In genomic region chr9:137199411-137200121, GRCh38 we compare ENCODE assay signal across 8 cellular contexts. TPM values are rescaled to one million over a fixed set of nuclear protein-coding genes. Genes with fewer than 3 reads are reported as not detected.
DNase-seq lines count a peak whose midpoint lies in the region; ATAC-seq and TF ChIP-seq lines count a peak whose summit lies in the region.

No MANE protein-coding gene starts in this region.

- H3K27me3 ChIP-seq in iPS-15b (ENCODE audit: control insufficient read depth, insufficient read depth, low read length): no peaks in the 10 kb centered on the region

- no peak for TF ChIP-seq CTCF in GM10248 (IDR thresholded peaks at IDR 0.05; ENCODE audit: control extremely low read depth, extremely low read depth, low read depth, missing control alignments)

- no peak overlapping the region for H3K9ac ChIP-seq in iPS-15b (ENCODE audit: low read depth, low read length)

- no peak for ATAC-seq in activated T-cell treated with anti-CD3 and anti-CD28 coated beads, Interleukin-2, amount 50 U/mL, for 72 hours (replicated peaks in 1 of 2)
- no peak for ATAC-seq in stimulated activated naive B cell treated with anti-CD40 and anti-IgM and Interleukin-4, amounts not matched to agents 10 μg/mL and 1 μg/mL and 100 μg/mL, for 72 hours (replicated peaks)
- no peak for ATAC-seq in HG03025 (IDR thresholded peaks at IDR 0.05; ENCODE audit: low FRiP score, unreplicated experiment)

- peak overlapping the region; percentile 59 for H3K27ac Mint-ChIP-seq in T-helper 1 cell treated with Interleukin-12 subunit alpha and Interleukin-12 subunit beta and Interleukin-4 antibody, amounts not matched to agents 30 μg/mL and 1 μg/mL, for 36 hours
- no peak overlapping the region for H3K27ac Mint-ChIP-seq in activated T-cell treated with anti-CD3 and anti-CD28 coated beads, Interleukin-2, amount 50 U/mL, for 72 hours
- no peak overlapping the region for H3K27ac Mint-ChIP-seq in stimulated activated naive B cell treated with anti-CD40 and anti-IgM and Interleukin-4, amounts not matched to agents 10 μg/mL and 1 μg/mL and 100 μg/mL, for 72 hours

- H3K4me1 Mint-ChIP-seq in T-helper 1 cell treated with Interleukin-12 subunit alpha and Interleukin-12 subunit beta and Interleukin-4 antibody, amounts not matched to agents 30 μg/mL and 1 μg/mL, for 36 hours (ENCODE audit: low read depth): peaks cover 14% of the 10 kb centered on the region
- H3K4me1 Mint-ChIP-seq in activated T-cell treated with anti-CD3 and anti-CD28 coated beads, Interleukin-2, amount 50 U/mL, for 72 hours (ENCODE audit: low read depth): peaks cover 34% of the 10 kb centered on the region
- peaks cover 27 to 60% of the 10 kb centered on the region in 2 donors for H3K4me1 Mint-ChIP-seq in stimulated activated naive B cell treated with anti-CD40 and anti-IgM and Interleukin-4, amounts not matched to agents 10 μg/mL and 1 μg/mL and 100 μg/mL, for 72 hours

- DNase-seq in T-helper 1 cell: no peak
- no peak for DNase-seq in activated T-cell treated with anti-CD3 and anti-CD28 coated beads, Interleukin-2, amount 50 U/mL, for 72 hours
- DNase-seq in stimulated activated naive B cell treated with anti-CD40 and anti-IgM and Interleukin-4, amounts not matched to agents 10 μg/mL and 1 μg/mL and 100 μg/mL, for 72 hours: no peak
- DNase-seq in NCI-H1105 treated with DMSO at 0.1 percent for 48 hours (lab: John Stamatoyannopoulos, UW): no peak
- DNase-seq in GM10248 (ENCODE audit: extremely low spot score): no peak

- no peaks in the 10 kb centered on the region for H3K9me3 Mint-ChIP-seq in T-helper 1 cell treated with Interleukin-12 subunit alpha and Interleukin-12 subunit beta and Interleukin-4 antibody, amounts not matched to agents 30 μg/mL and 1 μg/mL, for 36 hours
- H3K9me3 Mint-ChIP-seq in activated T-cell treated with anti-CD3 and anti-CD28 coated beads, Interleukin-2, amount 50 U/mL, for 72 hours: no peaks in the 10 kb centered on the region
- no peaks in the 10 kb centered on the region for H3K9me3 Mint-ChIP-seq in stimulated activated naive B cell treated with anti-CD40 and anti-IgM and Interleukin-4, amounts not matched to agents 10 μg/mL and 1 μg/mL and 100 μg/mL, for 72 hours

- CTCF ChIA-PET in GM10248 (lab: Yijun Ruan, JAX): interaction anchor here (1.5 to 2.0 kb wide), 3 partner anchors 11 to 24 kb away, joined by 6 to 13 read pairs (median 6); partner anchors contain the start of genes ANAPC2 and SSNA1

- POLR2A ChIA-PET in GM10248 (lab: Yijun Ruan, JAX): interaction anchor here (1.1 kb wide), 1 partner anchor 41 kb away, joined by 4 read pairs; the partner anchor contains the start of gene TUBB4B

- H3K27me3 Mint-ChIP-seq in T-helper 1 cell treated with Interleukin-12 subunit alpha and Interleukin-12 subunit beta and Interleukin-4 antibody, amounts not matched to agents 30 μg/mL and 1 μg/mL, for 36 hours (ENCODE audit: low read depth): no peaks in the 10 kb centered on the region
- H3K27me3 Mint-ChIP-seq in activated T-cell treated with anti-CD3 and anti-CD28 coated beads, Interleukin-2, amount 50 U/mL, for 72 hours (ENCODE audit: low read depth): no peaks in the 10 kb centered on the region
- H3K27me3 Mint-ChIP-seq in stimulated activated naive B cell treated with anti-CD40 and anti-IgM and Interleukin-4, amounts not matched to agents 10 μg/mL and 1 μg/mL and 100 μg/mL, for 72 hours: no peaks in the 10 kb centered on the region

- H3K4me3 Mint-ChIP-seq in T-helper 1 cell treated with Interleukin-12 subunit alpha and Interleukin-12 subunit beta and Interleukin-4 antibody, amounts not matched to agents 30 μg/mL and 1 μg/mL, for 36 hours: peak overlapping the region; percentile 79
- H3K4me3 Mint-ChIP-seq in activated T-cell treated with anti-CD3 and anti-CD28 coated beads, Interleukin-2, amount 50 U/mL, for 72 hours: peak overlapping the region; percentile 84 to 89
- H3K4me3 Mint-ChIP-seq in stimulated activated naive B cell treated with anti-CD40 and anti-IgM and Interleukin-4, amounts not matched to agents 10 μg/mL and 1 μg/mL and 100 μg/mL, for 72 hours: peak overlapping the region; percentile 82 to 87

- H3K9me3 ChIP-seq in iPS-15b (ENCODE audit: control insufficient read depth, insufficient read depth, low read length): no peaks in the 10 kb centered on the region

- no peaks in the 10 kb centered on the region for H3K36me3 Mint-ChIP-seq in T-helper 1 cell treated with Interleukin-12 subunit alpha and Interleukin-12 subunit beta and Interleukin-4 antibody, amounts not matched to agents 30 μg/mL and 1 μg/mL, for 36 hours (ENCODE audit: low read depth)
- H3K36me3 Mint-ChIP-seq in activated T-cell treated with anti-CD3 and anti-CD28 coated beads, Interleukin-2, amount 50 U/mL, for 72 hours (ENCODE audit: insufficient read depth in 2 of 2): peaks cover 0 to 4% of the 10 kb centered on the region in 2 donors
- peaks cover 4 to 12% of the 10 kb centered on the region in 2 donors for H3K36me3 Mint-ChIP-seq in stimulated activated naive B cell treated with anti-CD40 and anti-IgM and Interleukin-4, amounts not matched to agents 10 μg/mL and 1 μg/mL and 100 μg/mL, for 72 hours

- no peaks in the 10 kb centered on the region for H3K36me3 ChIP-seq in iPS-15b (ENCODE audit: control insufficient read depth, insufficient read depth, low read length)

- H3K4me1 ChIP-seq in iPS-15b (ENCODE audit: control insufficient read depth, insufficient read depth, low read length): peaks cover 5% of the 10 kb centered on the region

- H3K4me3 ChIP-seq in iPS-15b (ENCODE audit: low read depth, low read length): peak overlapping the region; percentile 41

RNA-seq across cellular contexts. Expression of gene TPRN, which starts 1.0 kb away (rescaled TPM):
- 10 to 100 TPM; 13.3 to 19.9 TPM for total RNA-seq in activated T-cell treated with anti-CD3 and anti-CD28 coated beads, Interleukin-2, amount 50 U/mL, for 72 hours

RNA-seq across cellular contexts. Expression of gene TMEM203, which starts 5.9 kb away (rescaled TPM):
- 10 to 100 TPM; 27.4 to 33.3 TPM for total RNA-seq in activated T-cell treated with anti-CD3 and anti-CD28 coated beads, Interleukin-2, amount 50 U/mL, for 72 hours

RNA-seq across cellular contexts. Expression of gene NDOR1, which starts 5.9 kb away (rescaled TPM):
- total RNA-seq in activated T-cell treated with anti-CD3 and anti-CD28 coated beads, Interleukin-2, amount 50 U/mL, for 72 hours: 10 to 100 TPM; 43.3 to 50.9 TPM

RNA-seq across cellular contexts. Expression of gene SSNA1, which starts 11.1 kb away (rescaled TPM):
- 10 to 100 TPM; 64.1 to 84.5 TPM for total RNA-seq in activated T-cell treated with anti-CD3 and anti-CD28 coated beads, Interleukin-2, amount 50 U/mL, for 72 hours

RNA-seq across cellular contexts. Expression of gene ANAPC2, which starts 11.2 kb away (rescaled TPM):
- 10 to 100 TPM; 56.9 to 63.5 TPM for total RNA-seq in activated T-cell treated with anti-CD3 and anti-CD28 coated beads, Interleukin-2, amount 50 U/mL, for 72 hours
